ENCODE assay signal across 2 cellular contexts in genomic region chrX:101682723-101683122, GRCh38.
TF ChIP-seq lines count a peak whose summit lies in the region.

No MANE protein-coding gene starts in this region.

TF ChIP-seq in H1, 55 proteins besides CTCF, POLR2A, EP300 and RAD21:
- TF ChIP-seq POU5F1 (IDR thresholded peaks at IDR 0.05; ENCODE audit: low read depth, low read length), result no peak
- TF ChIP-seq EGR1 (IDR thresholded peaks at IDR 0.05; ENCODE audit: borderline replicate concordance, low read depth, low read length), result no peak
- TF ChIP-seq KDM1A (IDR thresholded peaks at IDR 0.05; ENCODE audit: borderline replicate concordance, low read length), result no peak
- no peak for TF ChIP-seq EZH2 (IDR thresholded peaks at IDR 0.05; ENCODE audit: low read depth, low read length, severe bottlenecking)
- no peak for TF ChIP-seq NRF1 (IDR thresholded peaks at IDR 0.05; ENCODE audit: low read depth, low read length)
- TF ChIP-seq JUN (IDR thresholded peaks at IDR 0.05; ENCODE audit: low read depth, low read length), result no peak
- TF ChIP-seq YY1 (IDR thresholded peaks at IDR 0.05; ENCODE audit: low read depth, low read length), result no peak
- TF ChIP-seq SP1 (IDR thresholded peaks at IDR 0.05; ENCODE audit: low read depth, low read length), result no peak
- TF ChIP-seq SIN3A (conservative IDR thresholded peaks at IDR 0.05 in 1 of 2, IDR thresholded peaks at IDR 0.05 in 1 of 2; ENCODE audit: low read depth in 1 of 2, low read length in 2 of 2), result no peak
- TF ChIP-seq POLR2AphosphoS5 (IDR thresholded peaks at IDR 0.05; ENCODE audit: low read depth, low read length), result no peak
- TF ChIP-seq SAP30 (IDR thresholded peaks at IDR 0.05; ENCODE audit: insufficient read depth, insufficient replicate concordance, low read length), result no peak

TF ChIP-seq in HepG2, 621 proteins besides CTCF, POLR2A, EP300 and RAD21:
- TF ChIP-seq KLF16 (CRISPR knock-in tag; IDR thresholded peaks at IDR 0.05), result no peak
- TF ChIP-seq TGIF2 (CRISPR knock-in tag; IDR thresholded peaks at IDR 0.05), result no peak
- TF ChIP-seq ZNF772 (CRISPR knock-in tag; IDR thresholded peaks at IDR 0.05), result no peak
- no peak for TF ChIP-seq TBL1XR1 (IDR thresholded peaks at IDR 0.05; ENCODE audit: borderline replicate concordance, low read length, partially characterized antibody)
- TF ChIP-seq NCOA1 (CRISPR knock-in tag; IDR thresholded peaks at IDR 0.05), result no peak
- no peak for TF ChIP-seq TEAD3 (CRISPR knock-in tag; optimal IDR thresholded peaks at IDR 0.05; ENCODE audit: borderline replicate concordance)
- no peak for TF ChIP-seq MXD3 (CRISPR knock-in tag; IDR thresholded peaks at IDR 0.05)
- TF ChIP-seq MXI1 (IDR thresholded peaks at IDR 0.05; ENCODE audit: borderline replicate concordance, low read depth, low read length), result no peak
- no peak for TF ChIP-seq MAFK (conservative IDR thresholded peaks at IDR 0.05 in 1 of 2, IDR thresholded peaks at IDR 0.05 in 1 of 2; ENCODE audit: low read length in 2 of 2)
- no peak for TF ChIP-seq ZNF205 (CRISPR knock-in tag; IDR thresholded peaks at IDR 0.05)
- TF ChIP-seq POLR2AphosphoS5 (IDR thresholded peaks at IDR 0.05; ENCODE audit: low read depth, low read length), result no peak
- TF ChIP-seq ZUFSP (CRISPR knock-in tag; IDR thresholded peaks at IDR 0.05; ENCODE audit: borderline replicate concordance), result no peak
- TF ChIP-seq RBFOX2 (IDR thresholded peaks at IDR 0.05; ENCODE audit: low read depth, low read length), result no peak
